10 cellular contexts compared by ENCODE assay signal in genomic region chr3:120448707-120449650, GRCh38. TPM values are rescaled to one million over a fixed set of nuclear protein-coding genes. Genes with fewer than 3 reads are reported as not detected.
DNase-seq lines count a peak whose midpoint lies in the region; ATAC-seq, FAIRE-seq and TF ChIP-seq lines count a peak whose summit lies in the region.
"Had no signal": no experiment of that assay in that cellular context is flagged by ENCODE, and none has a peak within 500 bp of the region (broad histone marks: within the 10 kb centered on the region; RNA-seq: fewer than 3 reads in every experiment).

No MANE protein-coding gene starts in this region.

- DNase-seq in HS-27A (ENCODE audit: low read depth): peak; percentile 86
- peak; percentile 47 for DNase-seq in mammary epithelial cell
- DNase-seq in kidney: no peak
- DNase-seq in suprapubic skin (ENCODE audit: low spot score in 2 of 2): peak in 1 of 2 donors; percentile 59
- no peak for DNase-seq in cortex of kidney (lab: John Stamatoyannopoulos, UW)
- no peak for DNase-seq in CD8-positive, alpha-beta memory T cell
- DNase-seq: stimulated activated CD4-positive, alpha-beta T cell treated with anti-CD3 and anti-CD28 coated beads, Interleukin-2, amount 100 ng/mL, for 48 hours had no signal

- peaks cover 10 to 18% (median 15%) of the 10 kb centered on the region in 3 donors for H3K4me1 Mint-ChIP-seq in CD8-positive, alpha-beta memory T cell

- peak overlapping the region; percentile 95 for H3K4me2 ChIP-seq in mammary epithelial cell (ENCODE audit: insufficient read depth, low read depth, low read length)

- peak overlapping the region in 2 of 7 donors; percentile 68 to 79 for H3K4me3 Mint-ChIP-seq in CD8-positive, alpha-beta memory T cell

- dilution Hi-C loops in mammary epithelial cell (cut with HindIII; ENCODE audit: low sequenced_read_pairs): no loop called here

- H3K4me3 ChIP-seq in mammary epithelial cell (replicated peaks in 1 of 3; ENCODE audit: insufficient read depth in 1 of 3, low read depth in 2 of 3, low read length in 3 of 3) (peak overlapping the region in 2 of 3 experiments; percentile 81 to 97), kidney (ENCODE audit: low read length in 2 of 2) (peak overlapping the region; percentile 65 to 78), suprapubic skin (peak overlapping the region; percentile 95)
- H3K4me3 ChIP-seq in CD8-positive, alpha-beta memory T cell (ENCODE audit: low read length): no peak overlapping the region

- no peaks in the 10 kb centered on the region for H3K36me3 ChIP-seq in mammary epithelial cell (ENCODE audit: insufficient read depth, low read length)
- peaks cover 0 to 5% of the 10 kb centered on the region in 2 donors for H3K36me3 ChIP-seq in kidney (ENCODE audit: control insufficient read depth in 1 of 2, insufficient read depth in 2 of 2, low read length in 2 of 2)
- H3K36me3 ChIP-seq in suprapubic skin: no peaks in the 10 kb centered on the region
- H3K36me3 ChIP-seq in CD8-positive, alpha-beta memory T cell (ENCODE audit: insufficient read depth, low read length): no peaks in the 10 kb centered on the region

- no TSS peak for BruUV-seq in mammary epithelial cell (replicated peaks; lab: Mats Ljungman, UMichigan)

- H3K9me3 Mint-ChIP-seq in CD8-positive, alpha-beta memory T cell: peaks cover 0 to 3% (median 0%) of the 10 kb centered on the region in 5 donors
- H3K9me3 Mint-ChIP-seq: activated naive CD4-positive, alpha-beta T cell treated with anti-CD3 and anti-CD28 coated beads, Interleukin-2, amount 50 U/mL, for 24 hours had no signal

- 60% methylated on average over 8 of the region's 8 CpGs for WGBS in mammary epithelial cell (ENCODE audit: low coverage, missing lambda C conversion rate)
- 61% methylated on average over 8 of the region's 8 CpGs for WGBS in suprapubic skin

- H3K27me3 ChIP-seq in mammary epithelial cell (ENCODE audit: insufficient read depth, low read length) (no peaks in the 10 kb centered on the region), suprapubic skin (no peaks in the 10 kb centered on the region)
- peaks cover 7% of the 10 kb centered on the region for H3K27me3 ChIP-seq in CD8-positive, alpha-beta memory T cell (ENCODE audit: insufficient read depth, low read length, poor library complexity, severe bottlenecking)

- in situ Hi-C loops in mammary epithelial cell (cut with MboI; ENCODE audit: low sequenced_read_pairs in 2 of 2): no loop called here

- TF ChIP-seq EP300 in suprapubic skin (IDR thresholded peaks at IDR 0.05): no peak

- CTCF ChIA-PET in mammary epithelial cell (lab: Charles Lee; ENCODE audit: low non-redundant PET): interaction anchor here (1.0 kb wide), 1 partner anchor 110 kb away, joined by 3 read pairs; no protein-coding TSS in a partner anchor
- CTCF ChIA-PET in CD8-positive, alpha-beta memory T cell (lab: Charles Lee): no interaction called here

- H3K9ac ChIP-seq in mammary epithelial cell (ENCODE audit: insufficient read depth, low read length) (peak overlapping the region; percentile 64), kidney (ENCODE audit: low read length in 2 of 2) (peak overlapping the region in 1 of 2 donors; percentile 83)

- intact Hi-C loops in mammary epithelial cell (cut with micrococcal nuclease): loop anchor here (1.0 kb wide), 1 partner anchor 30 kb away; no protein-coding TSS in a partner anchor
- intact Hi-C loops in kidney (cut with DNase I): loop anchor here (10.0 kb wide), 1 partner anchor 96 kb away; no protein-coding TSS in a partner anchor

- H3K9me3 ChIP-seq in mammary epithelial cell (replicated peaks; ENCODE audit: insufficient read depth, low read length): no peaks in the 10 kb centered on the region
- no peaks in the 10 kb centered on the region for H3K9me3 ChIP-seq in kidney (ENCODE audit: control insufficient read depth in 1 of 2, low read length in 2 of 2)
- no peaks in the 10 kb centered on the region for H3K9me3 ChIP-seq in suprapubic skin
- no peaks in the 10 kb centered on the region for H3K9me3 ChIP-seq in CD8-positive, alpha-beta memory T cell (ENCODE audit: low read length)

- H3K79me2 ChIP-seq in mammary epithelial cell (ENCODE audit: insufficient read depth, low read length): peaks cover 53% of the 10 kb centered on the region

- H3K27ac Mint-ChIP-seq in CD8-positive, alpha-beta memory T cell: no peak overlapping the region
- H3K27ac Mint-ChIP-seq: activated naive CD4-positive, alpha-beta T cell treated with anti-CD3 and anti-CD28 coated beads, Interleukin-2, amount 50 U/mL, for 24 hours had no signal

- H3K4me1 ChIP-seq in mammary epithelial cell (ENCODE audit: insufficient read depth, low read length) (peaks cover 19% of the 10 kb centered on the region), kidney (ENCODE audit: control insufficient read depth in 1 of 2, insufficient read depth in 1 of 2, low read depth in 1 of 2, low read length in 2 of 2) (peaks cover 5 to 13% of the 10 kb centered on the region in 2 donors), suprapubic skin (peaks cover 41% of the 10 kb centered on the region)
- no peaks in the 10 kb centered on the region for H3K4me1 ChIP-seq in CD8-positive, alpha-beta memory T cell (ENCODE audit: insufficient read depth, low read length)

- POLR2A ChIA-PET in CD8-positive, alpha-beta memory T cell (lab: Charles Lee): no interaction called here

- FAIRE-seq in kidney (lab: Jason Lieb, UNC): no peak

- peaks cover 21 to 70% of the 10 kb centered on the region in 2 donors for H3K27me3 Mint-ChIP-seq in CD8-positive, alpha-beta memory T cell

- peak overlapping the region; percentile 63 for H3K27ac ChIP-seq in mammary epithelial cell (ENCODE audit: insufficient read depth, low read depth, low read length)
- no peak overlapping the region for H3K27ac ChIP-seq in kidney (ENCODE audit: low read depth in 2 of 2, low read length in 2 of 2)
- H3K27ac ChIP-seq in suprapubic skin: peak overlapping the region; percentile 97
- H3K27ac ChIP-seq in CD8-positive, alpha-beta memory T cell (ENCODE audit: low read depth, low read length): no peak overlapping the region

- H4K20me1 ChIP-seq in mammary epithelial cell (ENCODE audit: insufficient read depth, low read length): no peaks in the 10 kb centered on the region

- ATAC-seq in HG03469 (IDR thresholded peaks at IDR 0.05; ENCODE audit: unreplicated experiment) (no peak), HG02970 (IDR thresholded peaks at IDR 0.05; ENCODE audit: low FRiP score, unreplicated experiment) (no peak)

- H2AFZ ChIP-seq in mammary epithelial cell (ENCODE audit: low read depth, low read length): peak overlapping the region; percentile 95

- peaks cover 0 to 4% (median 0%) of the 10 kb centered on the region in 3 donors for H3K36me3 Mint-ChIP-seq in CD8-positive, alpha-beta memory T cell
- H3K36me3 Mint-ChIP-seq: activated naive CD4-positive, alpha-beta T cell treated with anti-CD3 and anti-CD28 coated beads, Interleukin-2, amount 50 U/mL, for 24 hours had no signal

- no peak for TF ChIP-seq POLR2A in suprapubic skin (IDR thresholded peaks at IDR 0.05)

- TF ChIP-seq CTCF in mammary epithelial cell (conservative IDR thresholded peaks at IDR 0.05 in 1 of 2, IDR thresholded peaks at IDR 0.05 in 1 of 2; ENCODE audit: extremely low read depth in 1 of 2, insufficient read depth in 1 of 2, low read depth in 1 of 2, low read length in 2 of 2) (no peak), kidney (IDR thresholded peaks at IDR 0.05; ENCODE audit: borderline replicate concordance, extremely low read depth, insufficient read depth) (no peak), suprapubic skin (IDR thresholded peaks at IDR 0.05) (no peak)

RNA-seq across cellular contexts. Expression of gene FSTL1, which starts 1.8 kb away (rescaled TPM):
- total RNA-seq in mammary epithelial cell (100 to 1,000 TPM; 109 to 161 TPM), kidney (193 TPM), suprapubic skin (10 to 100 TPM; 58.3 to 75.3 (median 63.9) TPM)
- polyA plus RNA-seq in mammary epithelial cell (71.6 TPM), kidney (ENCODE audit: insufficient read depth, low read depth, low replicate concordance) (31.1 TPM)
- 176 TPM for polyA minus RNA-seq in mammary epithelial cell
- total RNA-seq in CD8-positive, alpha-beta memory T cell: under 1 TPM; 0.09 to 0.53 TPM
- not detected for polyA plus RNA-seq in CD8-positive, alpha-beta memory T cell

Comparison
In these comparisons a context has a peak if more than half of its experiments do, and no peak if none do; other contexts are left out.
1. DNase-seq: peak in HS-27A (single experiment) and mammary epithelial cell (single experiment); none in kidney (single experiment), cortex of kidney (single experiment) and CD8-positive, alpha-beta memory T cell (0 of 5).
2. H3K27ac ChIP-seq: peak in mammary epithelial cell (single experiment) and suprapubic skin (single experiment); none in kidney (0 of 2) and CD8-positive, alpha-beta memory T cell (single experiment).
3. RNA of gene FSTL1, which starts 1.8 kb away (total RNA-seq): 193 TPM in kidney (single experiment), 109 to 161 TPM in mammary epithelial cell and 58.3 to 75.3 TPM in suprapubic skin; 0.09 to 0.53 TPM in CD8-positive, alpha-beta memory T cell; every median in the first group is over 10 times any median in the second.